ENCODE assay signal across 17 cellular contexts in the genomic region with DNA sequence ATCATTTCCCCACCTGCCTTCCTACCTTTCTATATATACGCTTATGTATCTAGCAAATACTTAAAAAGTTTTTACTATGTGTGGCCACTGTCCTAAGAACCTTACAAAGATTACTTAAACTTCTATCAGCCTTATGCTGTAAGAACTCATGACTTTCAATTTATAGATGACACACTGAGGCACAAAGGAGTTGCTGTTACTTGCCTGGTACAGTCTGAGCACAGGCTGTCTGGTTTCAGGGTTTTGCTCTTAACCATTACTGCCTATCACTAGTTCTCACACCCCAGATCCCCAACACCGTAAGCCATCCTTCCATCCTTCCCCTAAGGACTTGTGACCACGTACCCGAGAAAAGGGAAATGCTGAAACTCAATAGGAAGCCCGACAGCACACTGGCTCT. TPM values are rescaled to one million over a fixed set of nuclear protein-coding genes. Genes with fewer than 3 reads are reported as not detected.
DNase-seq lines count a peak whose midpoint lies in the region; ATAC-seq and TF ChIP-seq lines count a peak whose summit lies in the region.
"Had no signal": no experiment of that assay in that cellular context is flagged by ENCODE, and none has a peak within 500 bp of the region (broad histone marks: within the 10 kb centered on the region; RNA-seq: fewer than 3 reads in every experiment).

No MANE protein-coding gene starts in this region.

- H3K9me2 ChIP-seq in OCI-LY1 (ENCODE audit: low read depth, low read length), result no peaks in the 10 kb centered on the region

- intact Hi-C loops in activated CD4-positive, alpha-beta T cell treated with anti-CD3 and anti-CD28 coated beads for 36 hours (cut with DNase I, micrococcal nuclease), result loop anchor here in 1 of 2 experiments (5.0 kb wide), 1 partner anchor 37 kb away; no protein-coding TSS in a partner anchor
- intact Hi-C loops in sigmoid colon (cut with DNase I), result no loop called here

- no peak overlapping the region for H3K4me2 ChIP-seq in OCI-LY1 (ENCODE audit: low read length)
- H3K4me2 ChIP-seq: PC-9 had no signal

- CTCF ChIA-PET in activated CD4-positive, alpha-beta T cell treated with anti-CD3 and anti-CD28 coated beads for 36 hours (lab: Charles Lee), result no interaction called here

- no peak for TF ChIP-seq POLR2A in sigmoid colon (IDR thresholded peaks at IDR 0.05)

- H3K9ac ChIP-seq in OCI-LY1 (ENCODE audit: low read length), result no peak overlapping the region
- H3K9ac ChIP-seq in skeletal muscle tissue (ENCODE audit: low read depth in 1 of 3, low read length in 3 of 3), result no peak overlapping the region

- H3K4me3 ChIP-seq in OCI-LY1 (ENCODE audit: low read depth, low read length, poor library complexity, severe bottlenecking), result no peak overlapping the region
- no peak overlapping the region for H3K4me3 ChIP-seq in skeletal muscle tissue (ENCODE audit: low read length in 3 of 3)
- no peak overlapping the region for H3K4me3 ChIP-seq in sigmoid colon
- no peak overlapping the region for H3K4me3 ChIP-seq in effector memory CD4-positive, alpha-beta T cell (ENCODE audit: insufficient read depth, low read depth, low read length, poor library complexity, severe bottlenecking)
- H3K4me3 ChIP-seq: GM12878, PC-9 had no signal

- POLR2A ChIA-PET in activated CD4-positive, alpha-beta T cell treated with anti-CD3 and anti-CD28 coated beads for 36 hours (lab: Charles Lee), result no interaction called here

- H3K4me1 ChIP-seq in OCI-LY1 (ENCODE audit: insufficient read depth, low read length, severe bottlenecking) (peaks cover 10% of the 10 kb centered on the region), skeletal muscle tissue (ENCODE audit: control insufficient read depth in 3 of 3, insufficient read depth in 3 of 3, low read length in 3 of 3) (peaks cover 9 to 32% (median 16%) of the 10 kb centered on the region in 3 donors), sigmoid colon (peaks cover 0 to 39% (median 30%) of the 10 kb centered on the region in 4 donors)
- H3K4me1 ChIP-seq in effector memory CD4-positive, alpha-beta T cell (ENCODE audit: control insufficient read depth, insufficient read depth, low read length, poor library complexity, severe bottlenecking), result no peaks in the 10 kb centered on the region

- H4K20me1 ChIP-seq in OCI-LY1 (ENCODE audit: insufficient read depth, low read length), result no peaks in the 10 kb centered on the region

- no peaks in the 10 kb centered on the region; the same call in 1 of the 2 replicates for H3K36me3 ChIP-seq in OCI-LY1 (ENCODE audit: insufficient read depth, low read length)
- peaks cover 0 to 3% (median 0%) of the 10 kb centered on the region in 3 donors for H3K36me3 ChIP-seq in skeletal muscle tissue (ENCODE audit: control insufficient read depth in 3 of 3, insufficient read depth in 3 of 3, low read length in 3 of 3)
- no peaks in the 10 kb centered on the region for H3K36me3 ChIP-seq in sigmoid colon
- H3K36me3 ChIP-seq in effector memory CD4-positive, alpha-beta T cell (ENCODE audit: control insufficient read depth, insufficient read depth, low read length), result no peaks in the 10 kb centered on the region

- no peak for DNase-seq in activated CD4-positive, alpha-beta T cell treated with anti-CD3 and anti-CD28 coated beads for 36 hours
- no peak for DNase-seq in activated CD4-positive, alpha-beta T cell treated with anti-CD3 and anti-CD28 coated beads, Interleukin-2, amount 50 U/mL, for 4 hours
- DNase-seq in medulla oblongata (ENCODE audit: extremely low spot score) (peak; percentile 9), sigmoid colon (no peak)
- DNase-seq in effector memory CD4-positive, alpha-beta T cell, result no peak
- DNase-seq in activated effector memory CD4-positive, alpha-beta T cell treated with Interleukin-2 at 50 U/mL for 16 hours, result no peak
- DNase-seq: DMS79, H7, NCI-H1092 treated with DMSO at 0.1 percent for 48 hours, NCI-H187 treated with DMSO at 0.1 percent for 48 hours, NCI-H2171, NCI-H446 treated with DMSO at 0.1 percent for 48 hours, NCI-H748 treated with DMSO at 0.1 percent for 48 hours, PC-9 had no signal

- peak; percentile 30 for ATAC-seq in activated CD4-positive, alpha-beta T cell treated with anti-CD3 and anti-CD28 coated beads for 36 hours
- ATAC-seq: GM12878 had no signal

- H3K27me3 ChIP-seq in OCI-LY1 (ENCODE audit: insufficient read depth, low read length), result no peaks in the 10 kb centered on the region
- H3K27me3 ChIP-seq in skeletal muscle tissue (ENCODE audit: control insufficient read depth in 3 of 3, insufficient read depth in 3 of 3, low read length in 3 of 3), result no peaks in the 10 kb centered on the region
- no peaks in the 10 kb centered on the region for H3K27me3 ChIP-seq in sigmoid colon
- H3K27me3 ChIP-seq in effector memory CD4-positive, alpha-beta T cell (replicated peaks; ENCODE audit: control insufficient read depth, insufficient read depth, low read length, poor library complexity, severe bottlenecking), result no peaks in the 10 kb centered on the region

- no peaks in the 10 kb centered on the region for H3K9me3 Mint-ChIP-seq in activated CD4-positive, alpha-beta T cell treated with anti-CD3 and anti-CD28 coated beads for 36 hours (ENCODE audit: low read depth)

- no peak for TF ChIP-seq EP300 in sigmoid colon (IDR thresholded peaks at IDR 0.05)

- H3K27ac ChIP-seq in OCI-LY1 (ENCODE audit: low read depth, low read length, poor library complexity, severe bottlenecking) (peak overlapping the region; percentile 12), skeletal muscle tissue (ENCODE audit: low read depth, low read length) (peak overlapping the region; percentile 63), sigmoid colon (peak overlapping the region in 2 of 4 donors; percentile 21 to 86)
- H3K27ac ChIP-seq in effector memory CD4-positive, alpha-beta T cell (ENCODE audit: insufficient read depth, low read length, poor library complexity, severe bottlenecking), result no peak overlapping the region
- H3K27ac ChIP-seq: PC-9 had no signal

- no peak overlapping the region for H2AFZ ChIP-seq in OCI-LY1 (ENCODE audit: low read length)
- H2AFZ ChIP-seq: PC-9 had no signal

- H3K27me3 Mint-ChIP-seq in activated CD4-positive, alpha-beta T cell treated with anti-CD3 and anti-CD28 coated beads for 36 hours, result no peaks in the 10 kb centered on the region

- no peak overlapping the region for H3K4me3 Mint-ChIP-seq in activated CD4-positive, alpha-beta T cell treated with anti-CD3 and anti-CD28 coated beads for 36 hours

- WGBS in sigmoid colon, 2 donors, result 93 to 96% methylated on average over 5 of the region's 5 CpGs

- no peak overlapping the region for H3K27ac Mint-ChIP-seq in activated CD4-positive, alpha-beta T cell treated with anti-CD3 and anti-CD28 coated beads for 36 hours

- peaks cover 34% of the 10 kb centered on the region for H3K36me3 Mint-ChIP-seq in activated CD4-positive, alpha-beta T cell treated with anti-CD3 and anti-CD28 coated beads for 36 hours (ENCODE audit: low read depth)

- H3K4me1 Mint-ChIP-seq in activated CD4-positive, alpha-beta T cell treated with anti-CD3 and anti-CD28 coated beads for 36 hours, result peaks cover 26% of the 10 kb centered on the region

- H3K9me3 ChIP-seq in OCI-LY1 (ENCODE audit: low read length) (no peaks in the 10 kb centered on the region), skeletal muscle tissue (ENCODE audit: control insufficient read depth in 3 of 3, low read length in 3 of 3) (no peaks in the 10 kb centered on the region), sigmoid colon (no peaks in the 10 kb centered on the region)
- H3K9me3 ChIP-seq in effector memory CD4-positive, alpha-beta T cell (ENCODE audit: control insufficient read depth, low read length), result no peaks in the 10 kb centered on the region

- H3K79me2 ChIP-seq in OCI-LY1 (ENCODE audit: insufficient read depth, low read length), result no peaks in the 10 kb centered on the region

- TF ChIP-seq CTCF in OCI-LY1 (IDR thresholded peaks at IDR 0.05; ENCODE audit: low read length) (no peak), sigmoid colon (IDR thresholded peaks at IDR 0.05) (no peak)

- H3F3A ChIP-seq in OCI-LY1 (ENCODE audit: insufficient read depth, low read length), result no peaks in the 10 kb centered on the region

RNA-seq across cellular contexts. Expression of a gene that starts 56.1 kb away (rescaled TPM):
- 10 to 100 TPM; 30.4 to 30.8 TPM for total RNA-seq in activated CD4-positive, alpha-beta T cell treated with anti-CD3 and anti-CD28 coated beads for 36 hours
- total RNA-seq in skeletal muscle tissue (21.9 TPM), sigmoid colon (10 to 100 TPM; 27.1 to 36.4 (median 28.1) TPM)
- polyA plus RNA-seq in sigmoid colon, result 10 to 100 TPM; 13.1 to 40.9 (median 33.0) TPM
